20 cellular contexts compared by ENCODE assay signal in the genomic region with DNA sequence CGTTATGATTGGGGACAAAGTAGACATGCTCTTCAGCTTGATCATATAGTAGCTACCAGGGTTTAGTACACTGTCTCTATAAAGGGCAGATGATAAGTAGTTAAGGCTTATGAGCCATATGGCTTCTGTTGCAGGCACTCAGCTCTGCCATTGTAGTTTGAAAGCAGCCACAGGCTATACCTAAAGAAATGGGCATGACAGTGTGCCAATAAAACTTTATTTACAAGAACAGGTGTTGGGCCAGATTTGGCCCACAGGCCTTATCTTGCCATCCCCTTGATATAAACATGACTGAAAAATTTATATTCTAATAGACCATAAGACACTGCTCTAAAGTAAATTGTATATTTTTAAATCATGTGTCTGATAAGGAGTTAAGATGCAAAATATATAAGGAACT. TPM values are rescaled to one million over a fixed set of nuclear protein-coding genes. Genes with fewer than 3 reads are reported as not detected.
A peak's percentile ranks its signal among the peaks of the same experiment; 100 is the strongest.
DNase-seq lines count a peak whose midpoint lies in the region; ATAC-seq and TF ChIP-seq lines count a peak whose summit lies in the region.
"Had no signal": no experiment of that assay in that cellular context is flagged by ENCODE, and none has a peak within 500 bp of the region (broad histone marks: within the 10 kb centered on the region; RNA-seq: fewer than 3 reads in every experiment).

No MANE protein-coding gene starts in this region.

- H3K36me3 ChIP-seq in IMR-90 (ENCODE audit: control insufficient read depth, insufficient read depth, low read length) (peaks cover 6% of the 10 kb centered on the region), ascending aorta (no peaks in the 10 kb centered on the region), right lobe of liver (no peaks in the 10 kb centered on the region), thoracic aorta (no peaks in the 10 kb centered on the region)
- H3K36me3 ChIP-seq: left lung, SJSA1 had no signal

- no peak overlapping the region for H4K5ac ChIP-seq in IMR-90 (ENCODE audit: low read depth, low read length)

- H3K23ac ChIP-seq in IMR-90 (ENCODE audit: low read depth, low read length): peak overlapping the region; percentile 40; the same call in 1 of the 2 replicates

- no CpG with 5 or more reads among the region's 1 CpG for WGBS in IMR-90 (ENCODE audit: extremely low coverage in 2 of 2, insufficient read length in 1 of 2), 2 experiments
- 27% methylated on average over 1 of the region's 1 CpG for WGBS in right lobe of liver (ENCODE audit: insufficient coverage, low coverage, low lambda C conversion rate, missing lambda C conversion rate)

- no peak overlapping the region for H2AFZ ChIP-seq in IMR-90 (replicated peaks; ENCODE audit: low read length, poor library complexity)
- H2AFZ ChIP-seq: GM23248 had no signal

- CTCF ChIA-PET in IMR-90 (lab: Yijun Ruan, JAX): no interaction called here

- TF ChIP-seq CTCF in IMR-90 (conservative IDR thresholded peaks at IDR 0.05; ENCODE audit: low read depth, low read length): no peak
- TF ChIP-seq CTCF in ascending aorta (IDR thresholded peaks at IDR 0.05): no peak
- no peak for TF ChIP-seq CTCF in right lobe of liver (IDR thresholded peaks at IDR 0.05)
- no peak for TF ChIP-seq CTCF in thoracic aorta (IDR thresholded peaks at IDR 0.05)

- no peak overlapping the region for H2AK9ac ChIP-seq in IMR-90 (replicated peaks; ENCODE audit: low read depth, low read length, poor library complexity)

- H2BK120ac ChIP-seq in IMR-90 (ENCODE audit: low read depth, low read length): no peak overlapping the region

- H2AK5ac ChIP-seq in IMR-90 (ENCODE audit: low read depth, low read length): no peak overlapping the region

- peaks cover 11% of the 10 kb centered on the region for H3K4me1 ChIP-seq in IMR-90 (ENCODE audit: control insufficient read depth, insufficient read depth, low read length)
- H3K4me1 ChIP-seq in ascending aorta: peaks cover 7 to 33% of the 10 kb centered on the region in 2 donors
- H3K4me1 ChIP-seq in right lobe of liver: peaks cover 0 to 34% (median 15%) of the 10 kb centered on the region in 4 donors
- peaks cover 20 to 53% of the 10 kb centered on the region in 2 donors for H3K4me1 ChIP-seq in thoracic aorta (ENCODE audit: control insufficient read depth in 1 of 2, low read depth in 2 of 2)

- DNase-seq in IMR-90 (no peak), ascending aorta (ENCODE audit: low spot score in 2 of 2) (no peak), right lobe of liver (no peak), thoracic aorta (ENCODE audit: low spot score) (no peak), C1 segment of cervical spinal cord (lab: John Stamatoyannopoulos, UW) (no peak), A172 (ENCODE audit: low spot score) (no peak), NCI-H1092 treated with DMSO at 0.1 percent for 48 hours (lab: John Stamatoyannopoulos, UW) (no peak)
- no peak for DNase-seq in stimulated activated CD4-positive, alpha-beta T cell treated with anti-CD3 and anti-CD28 coated beads, Interleukin-2, amount 100 ng/mL, for 24 hours
- DNase-seq: activated CD4-positive, alpha-beta T cell treated with anti-CD3 and anti-CD28 coated beads for 1 hour; activated CD8-positive, alpha-beta T cell treated with anti-CD3 and anti-CD28 coated beads for 36 hours; activated effector memory CD4-positive, alpha-beta T cell treated with Interleukin-2 at 50 U/mL for 16 hours; foreskin keratinocyte; GM23248; hypothalamus; left lung; NCI-H1436; NCI-H2107; psoas muscle had no signal

- H3K9me3 ChIP-seq in IMR-90 (ENCODE audit: control insufficient read depth, insufficient read depth, low read length) (no peaks in the 10 kb centered on the region), ascending aorta (no peaks in the 10 kb centered on the region), right lobe of liver (no peaks in the 10 kb centered on the region), thoracic aorta (no peaks in the 10 kb centered on the region)
- H3K9me3 ChIP-seq: left lung, psoas muscle, SJSA1 had no signal

- no peaks in the 10 kb centered on the region for H3K27me3 ChIP-seq in IMR-90 (ENCODE audit: control insufficient read depth, insufficient read depth, low read length)
- no peaks in the 10 kb centered on the region for H3K27me3 ChIP-seq in ascending aorta
- no peaks in the 10 kb centered on the region for H3K27me3 ChIP-seq in right lobe of liver
- H3K27me3 ChIP-seq in thoracic aorta (replicated peaks; ENCODE audit: insufficient read depth): no peaks in the 10 kb centered on the region
- H3K27me3 ChIP-seq: foreskin keratinocyte, left lung, SJSA1 had no signal

- H3K56ac ChIP-seq in IMR-90 (ENCODE audit: extremely low read depth, insufficient read depth, low read length): no peak overlapping the region

- H3K79me1 ChIP-seq in IMR-90 (ENCODE audit: low read depth in 1 of 2, low read length in 2 of 2): peaks cover 25 to 65% of the 10 kb centered on the region in 2 experiments

- H4K8ac ChIP-seq in IMR-90 (ENCODE audit: low read depth in 2 of 2, low read length in 2 of 2): no peak overlapping the region

- no peak overlapping the region for H3K14ac ChIP-seq in IMR-90 (replicated peaks; ENCODE audit: low read depth, low read length)

- peaks cover 19% of the 10 kb centered on the region for H3K9me1 ChIP-seq in IMR-90 (ENCODE audit: insufficient read depth, low read length)

- 0 out of 3 replicates have a peak overlapping the region, but pooled peaks have one; percentile 2 for H2BK15ac ChIP-seq in IMR-90 (ENCODE audit: low read depth, low read length)

- H3K18ac ChIP-seq in IMR-90 (ENCODE audit: low read depth, low read length): no peak overlapping the region; the same call in 1 of the 2 replicates

- peaks cover 43% of the 10 kb centered on the region for H4K20me1 ChIP-seq in IMR-90 (ENCODE audit: insufficient read depth, low read length)

- TF ChIP-seq RAD21 in IMR-90 (IDR thresholded peaks at IDR 0.05; ENCODE audit: low read length): no peak

- POLR2A ChIA-PET in IMR-90 (lab: Charles Lee; ENCODE audit: unreplicated experiment): no interaction called here

- no peak overlapping the region for H3K27ac ChIP-seq in IMR-90 (ENCODE audit: insufficient read depth, low read length)
- H3K27ac ChIP-seq in ascending aorta: peak overlapping the region; percentile 46 to 64
- H3K27ac ChIP-seq in right lobe of liver: peak overlapping the region; percentile 8 to 63 (median 51)
- peak overlapping the region; percentile 27 to 31 for H3K27ac ChIP-seq in thoracic aorta
- H3K27ac ChIP-seq: foreskin keratinocyte, GM23248, KMS-11, psoas muscle, SJSA1 had no signal

- H4K91ac ChIP-seq in IMR-90 (ENCODE audit: insufficient read depth, low read depth, low read length): no peak overlapping the region

- in situ Hi-C loops in IMR-90 (cut with MboI; ENCODE audit: low sequenced_read_pairs): no loop called here

- no TSS peak for BruUV-seq in IMR-90 (replicated peaks; lab: Mats Ljungman, UMichigan)

- no peak for TF ChIP-seq POLR2A in IMR-90 (IDR thresholded peaks at IDR 0.05; ENCODE audit: low read depth, low read length)
- TF ChIP-seq POLR2A in right lobe of liver (IDR thresholded peaks at IDR 0.05): no peak

- ATAC-seq in IMR-90 (ENCODE audit: low read depth) (no peak), right lobe of liver (no peak), thoracic aorta (ENCODE audit: insufficient number of reproducible peaks, low FRiP score, low read depth) (no peak)
- ATAC-seq: activated CD8-positive, alpha-beta T cell treated with anti-CD3 and anti-CD28 coated beads for 36 hours; foreskin keratinocyte; left lung; psoas muscle had no signal

- dilution Hi-C loops in IMR-90 (cut with HindIII; ENCODE audit: low sequenced_read_pairs, unreplicated experiment): no loop called here

- no peak overlapping the region for H2BK20ac ChIP-seq in IMR-90 (ENCODE audit: low read depth, low read length)

- intact Hi-C loops in IMR-90 (cut with micrococcal nuclease) (no loop called here), ascending aorta (cut with DNase I) (no loop called here), right lobe of liver (cut with DNase I) (no loop called here)

- no peak overlapping the region for H3K4ac ChIP-seq in IMR-90 (ENCODE audit: low read depth, low read length)

- no peak overlapping the region for H3K4me2 ChIP-seq in IMR-90 (ENCODE audit: low read depth, low read length)
- H3K4me2 ChIP-seq: KMS-11 had no signal

- no peak overlapping the region for H2BK5ac ChIP-seq in IMR-90 (ENCODE audit: low read depth, low read length, poor library complexity, severe bottlenecking)

- no peak overlapping the region for H3K9ac ChIP-seq in IMR-90 (ENCODE audit: low read depth, low read length)
- H3K9ac ChIP-seq: GM23248, KMS-11 had no signal

- no peak overlapping the region for H3K4me3 ChIP-seq in IMR-90 (ENCODE audit: insufficient read depth, low read depth, low read length)
- H3K4me3 ChIP-seq in ascending aorta: no peak overlapping the region
- no peak overlapping the region for H3K4me3 ChIP-seq in right lobe of liver
- H3K4me3 ChIP-seq in thoracic aorta: no peak overlapping the region
- H3K4me3 ChIP-seq: GM23248, left lung, psoas muscle, SJSA1 had no signal

TF ChIP-seq in IMR-90, 13 proteins besides CTCF, POLR2A, EP300 and RAD21 (continues in another document):
- TF ChIP-seq RFX5 (IDR thresholded peaks at IDR 0.05; ENCODE audit: low read depth, low read length) (no peak), MAZ (IDR thresholded peaks at IDR 0.05; ENCODE audit: borderline replicate concordance, low read depth, low read length) (no peak), NFE2L2 (IDR thresholded peaks at IDR 0.05; ENCODE audit: low read depth, low read length) (no peak), CHD1 (IDR thresholded peaks at IDR 0.05; ENCODE audit: low read depth, low read length) (no peak), FOS (IDR thresholded peaks at IDR 0.05; ENCODE audit: low read depth, low read length) (no peak), MXI1 (IDR thresholded peaks at IDR 0.05; ENCODE audit: borderline replicate concordance, low read depth, low read length) (no peak), MAFK (IDR thresholded peaks at IDR 0.05; ENCODE audit: low read depth, low read length) (no peak), SMC3 (IDR thresholded peaks at IDR 0.05; ENCODE audit: low read depth, low read length) (no peak), BHLHE40 (IDR thresholded peaks at IDR 0.05; ENCODE audit: low read depth, low read length) (no peak)
- TF ChIP-seq, protein P1, sequence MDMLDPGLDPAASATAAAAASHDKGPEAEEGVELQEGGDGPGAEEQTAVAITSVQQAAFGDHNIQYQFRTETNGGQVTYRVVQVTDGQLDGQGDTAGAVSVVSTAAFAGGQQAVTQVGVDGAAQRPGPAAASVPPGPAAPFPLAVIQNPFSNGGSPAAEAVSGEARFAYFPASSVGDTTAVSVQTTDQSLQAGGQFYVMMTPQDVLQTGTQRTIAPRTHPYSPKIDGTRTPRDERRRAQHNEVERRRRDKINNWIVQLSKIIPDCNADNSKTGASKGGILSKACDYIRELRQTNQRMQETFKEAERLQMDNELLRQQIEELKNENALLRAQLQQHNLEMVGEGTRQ (IDR thresholded peaks at IDR 0.05; ENCODE audit: low read depth, low read length): no peak

RNA-seq across cellular contexts. Expression of a gene that starts 36.6 kb away (rescaled TPM):
- total RNA-seq in IMR-90 (2012; rRNA removed): 11.9 and 12.9 TPM in 2 replicates
- 13.7 and 16.3 TPM in 2 replicates for polyA plus RNA-seq in IMR-90 (2012; rRNA removed)
- 14.9 and 16.1 TPM in 2 replicates for polyA plus RNA-seq in IMR-90 (2012; cell fraction: cytosol; rRNA removed)
- 13.4 and 27.1 TPM in 2 replicates for polyA plus RNA-seq in IMR-90 (2012; cell fraction: nucleus; rRNA removed; ENCODE audit: low replicate concordance)
- 75.5 TPM for total RNA-seq in ascending aorta
- 10 to 100 TPM in 1 of 6 experiments, 1 to 10 TPM in 5; 5.9 to 11.5 (median 7.9) TPM for total RNA-seq in right lobe of liver
- 10 to 100 TPM; 85.3 to 90.2 TPM for total RNA-seq in thoracic aorta
- 12.2 and 13.0 TPM in 2 replicates for total RNA-seq in A172 (2014; rRNA removed; shearing (Covaris generic))
